ENCODE assay signal across 8 cellular contexts in the genomic region with DNA sequence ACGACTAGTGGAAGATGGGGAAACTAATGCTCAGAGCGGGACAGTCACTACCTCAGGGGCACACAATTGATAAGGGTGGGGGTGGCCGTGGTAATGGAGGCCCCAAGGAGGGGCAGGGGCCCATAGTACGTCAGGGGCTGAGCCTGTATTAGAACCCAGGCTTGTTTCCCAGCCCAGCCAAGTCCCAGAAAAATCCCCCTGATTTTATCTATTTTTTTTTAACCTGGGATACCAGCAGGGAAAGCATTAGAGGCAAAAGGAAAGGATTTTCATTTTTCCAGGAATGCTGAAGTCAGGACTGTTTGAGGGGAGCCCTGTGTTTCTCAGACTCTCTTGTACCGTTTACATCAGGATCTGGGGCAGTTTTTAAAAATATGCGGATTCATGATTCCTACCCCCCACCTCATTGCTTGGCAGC. TPM values are rescaled to one million over a fixed set of nuclear protein-coding genes. Genes with fewer than 3 reads are reported as not detected.
A peak's percentile ranks its signal among the peaks of the same experiment; 100 is the strongest.
DNase-seq lines count a peak whose midpoint lies in the region; ATAC-seq and TF ChIP-seq lines count a peak whose summit lies in the region.

No MANE protein-coding gene starts in this region.

- intact Hi-C loops in colonic mucosa (cut with DNase I): loop anchor here (2.0 kb wide), 1 partner anchor 83 kb away; the partner anchor contains the start of gene GGT7

- H3K4me3 Mint-ChIP-seq in naive thymus-derived CD8-positive, alpha-beta T cell: peak overlapping the region; percentile 95 to 100 (median 98)

- H3K4me2 ChIP-seq in KMS-11: peak overlapping the region; percentile 99

- no peaks in the 10 kb centered on the region for H3K27me3 ChIP-seq in KMS-11 (ENCODE audit: insufficient read depth, low read depth)
- H3K27me3 ChIP-seq in colonic mucosa: no peaks in the 10 kb centered on the region

- H2AFZ ChIP-seq in KMS-11 (ENCODE audit: low read depth): peak overlapping the region; percentile 88

- H3K36me3 Mint-ChIP-seq in naive thymus-derived CD8-positive, alpha-beta T cell: no peaks in the 10 kb centered on the region

- H3K27me3 Mint-ChIP-seq in naive thymus-derived CD8-positive, alpha-beta T cell: no peaks in the 10 kb centered on the region

- peaks cover 20 to 44% (median 28%) of the 10 kb centered on the region in 4 donors for H3K4me1 Mint-ChIP-seq in naive thymus-derived CD8-positive, alpha-beta T cell

- H4K20me1 ChIP-seq in KMS-11 (ENCODE audit: insufficient read depth): no peaks in the 10 kb centered on the region

- peak overlapping the region; percentile 91 to 99 (median 97) for H3K27ac Mint-ChIP-seq in naive thymus-derived CD8-positive, alpha-beta T cell

- DNase-seq in AG10803 (ENCODE audit: low read depth): no peak
- no peak for DNase-seq in colonic mucosa
- no peak for DNase-seq in naive thymus-derived CD8-positive, alpha-beta T cell
- DNase-seq in dedifferentiated amniotic fluid mesenchymal stem cell (ENCODE audit: extremely low spot score): no peak
- DNase-seq in MV-4-11 (lab: John Stamatoyannopoulos, UW): no peak
- no peak for DNase-seq in NCI-H748 treated with DMSO at 0.1 percent for 48 hours (lab: John Stamatoyannopoulos, UW)

- peak overlapping the region; percentile 77; the same call in 1 of the 2 replicates for H3K9ac ChIP-seq in KMS-11
- H3K9ac ChIP-seq in colonic mucosa (ENCODE audit: low read depth in 2 of 2, low read length in 2 of 2): peak overlapping the region; percentile 41 to 92

- no peaks in the 10 kb centered on the region for H3K9me3 Mint-ChIP-seq in naive thymus-derived CD8-positive, alpha-beta T cell

- H3K36me3 ChIP-seq in KMS-11 (ENCODE audit: insufficient read depth): no peaks in the 10 kb centered on the region
- H3K36me3 ChIP-seq in colonic mucosa: no peaks in the 10 kb centered on the region

- peak overlapping the region; percentile 83 for H3K4me3 ChIP-seq in AG10803 (ENCODE audit: low read length)
- H3K4me3 ChIP-seq in KMS-11 (IDR thresholded peaks at IDR 0.05; ENCODE audit: insufficient read depth, low read depth, low read length): no peak overlapping the region
- peak overlapping the region; percentile 50 for H3K4me3 ChIP-seq in colonic mucosa

- H3K9me3 ChIP-seq in colonic mucosa: no peaks in the 10 kb centered on the region

- TF ChIP-seq CTCF in AG10803 (conservative IDR thresholded peaks at IDR 0.05; ENCODE audit: low read length) (no peak), KMS-11 (conservative IDR thresholded peaks at IDR 0.05; ENCODE audit: low read depth, low read length) (0 out of 2 replicates have a peak, but pooled peaks have one; percentile 13), colonic mucosa (IDR thresholded peaks at IDR 0.05) (no peak)

- peaks cover 17% of the 10 kb centered on the region for H3K4me1 ChIP-seq in KMS-11 (ENCODE audit: low read depth, poor library complexity, severe bottlenecking)
- no peaks in the 10 kb centered on the region for H3K4me1 ChIP-seq in colonic mucosa

- H3K79me2 ChIP-seq in KMS-11 (ENCODE audit: insufficient read depth, low read depth): no peaks in the 10 kb centered on the region; the same call in 1 of the 2 replicates

- peak overlapping the region; percentile 52 for H3K27ac ChIP-seq in KMS-11
- H3K27ac ChIP-seq in colonic mucosa: peak overlapping the region; percentile 89

- POLR2A ChIA-PET in naive thymus-derived CD8-positive, alpha-beta T cell (lab: Charles Lee): interaction anchor here (0.6 to 1.6 kb wide), 3 partner anchors 82 to 130 kb away, joined by 3 to 7 read pairs (median 4); partner anchors contain the start of genes GGT7 and NCOA6

- ATAC-seq in naive thymus-derived CD8-positive, alpha-beta T cell: no peak
- ATAC-seq in HG03342 (IDR thresholded peaks at IDR 0.05; ENCODE audit: unreplicated experiment): no peak

RNA-seq across cellular contexts. Expression of gene MYH7B, which starts 0.4 kb away (rescaled TPM):
- 1 to 10 TPM in 1 of 2 donors, under 1 TPM in 1; 0.69 to 1.5 TPM for total RNA-seq in colonic mucosa
- under 1 TPM; 0.82 to 0.83 TPM for total RNA-seq in naive thymus-derived CD8-positive, alpha-beta T cell
- under 1 TPM in 1 of 3 donors, not detected in 2; 0.49 TPM for polyA plus RNA-seq in naive thymus-derived CD8-positive, alpha-beta T cell

RNA-seq across cellular contexts. Expression of gene GSS, which starts 0.4 kb away (rescaled TPM):
- total RNA-seq in colonic mucosa: 100 to 1,000 TPM in 1 of 2 donors, 10 to 100 TPM in 1; 83.4 to 109 TPM
- total RNA-seq in naive thymus-derived CD8-positive, alpha-beta T cell: 10 to 100 TPM; 41.0 to 42.4 TPM
- 10 to 100 TPM; 29.3 to 41.7 (median 34.4) TPM for polyA plus RNA-seq in naive thymus-derived CD8-positive, alpha-beta T cell
